In the genomic region with DNA sequence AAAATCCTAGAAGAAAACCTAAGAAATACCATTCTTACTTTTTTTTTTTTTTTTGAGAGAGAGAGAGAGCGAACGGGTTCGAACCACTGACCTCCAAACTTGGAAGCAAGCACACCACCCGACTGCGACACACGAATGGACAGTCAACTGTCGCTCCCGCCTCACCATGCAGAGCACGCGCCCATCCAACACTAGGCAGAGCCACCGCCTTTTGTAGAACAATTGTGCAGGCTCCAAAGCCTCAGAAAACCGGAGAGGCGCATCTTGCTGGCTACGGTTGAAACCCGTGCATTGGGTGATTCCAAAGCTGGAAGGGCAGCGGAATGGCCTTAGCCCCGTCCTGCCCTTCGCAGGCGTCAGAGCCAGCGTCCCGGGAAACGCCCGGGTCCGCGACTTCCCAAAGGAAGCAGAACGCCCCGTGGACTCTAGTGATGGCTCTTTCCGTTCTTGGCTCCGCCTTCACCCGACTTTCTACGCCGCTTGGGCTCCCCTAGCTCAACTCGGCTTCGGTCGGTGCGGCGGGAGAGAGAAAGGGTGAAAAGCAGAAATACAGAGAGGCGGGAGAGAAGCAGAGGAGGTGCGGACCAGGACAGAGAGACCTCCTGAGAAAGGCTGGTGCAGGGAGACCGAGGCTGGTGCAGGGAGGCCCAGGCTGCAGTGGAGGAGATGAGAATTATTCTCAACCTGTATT, we compare ENCODE assay signal across 8 cellular contexts.
DNase-seq lines count a peak whose midpoint lies in the region; ATAC-seq and TF ChIP-seq lines count a peak whose summit lies in the region.

No MANE protein-coding gene starts in this region.

- WGBS in iPS DF 6.9 (ENCODE audit: insufficient coverage, insufficient read length), result no CpG with 5 or more reads among the region's 40 CpGs

- peaks cover 46% of the 10 kb centered on the region for H3K27me3 ChIP-seq in iPS DF 6.9 (ENCODE audit: control insufficient read depth, insufficient read depth, low read length)
- H3K27me3 ChIP-seq in gastrocnemius medialis, result peaks cover 25 to 61% (median 54%) of the 10 kb centered on the region in 3 donors

- DNase-seq in activated T-cell treated with anti-CD3 and anti-CD28 coated beads, Interleukin-2, amount 50 U/mL, for 48 hours, result peak; percentile 39 to 52
- no peak for DNase-seq in iPS DF 6.9 (ENCODE audit: low read depth, low spot score)
- DNase-seq in gastrocnemius medialis, result no peak
- DNase-seq in H4 (ENCODE audit: low spot score), result no peak

- TF ChIP-seq CTCF in gastrocnemius medialis (IDR thresholded peaks at IDR 0.05 in 4 of 5, conservative IDR thresholded peaks at IDR 0.05 in 1 of 5), result no peak

- H3K4me3 ChIP-seq in iPS DF 6.9 (ENCODE audit: low read length), result peak overlapping the region; percentile 37; the same call in 1 of the 2 replicates
- peak overlapping the region in 3 of 4 donors; percentile 17 to 47 (median 29) for H3K4me3 ChIP-seq in gastrocnemius medialis

- H3K27ac ChIP-seq in iPS DF 6.9 (ENCODE audit: low read length) (no peak overlapping the region), gastrocnemius medialis (no peak overlapping the region)

- peak; percentile 33 for ATAC-seq in GM21423 (IDR thresholded peaks at IDR 0.05; ENCODE audit: unreplicated experiment)
- no peak for ATAC-seq in gastrocnemius medialis
- ATAC-seq in HG03039 (IDR thresholded peaks at IDR 0.05; ENCODE audit: unreplicated experiment), result no peak
- no peak for ATAC-seq in GM21825 (IDR thresholded peaks at IDR 0.05; ENCODE audit: unreplicated experiment)
- no peak for ATAC-seq in HG03469 (IDR thresholded peaks at IDR 0.05; ENCODE audit: unreplicated experiment)

- in situ Hi-C loops in gastrocnemius medialis (cut with MboI; ENCODE audit: low sequenced_read_pairs in 4 of 4), result no loop called here

- no peaks in the 10 kb centered on the region for H3K9me3 ChIP-seq in iPS DF 6.9 (ENCODE audit: control insufficient read depth, insufficient read depth, low read length)
- no peaks in the 10 kb centered on the region for H3K9me3 ChIP-seq in gastrocnemius medialis

- H3K36me3 ChIP-seq in iPS DF 6.9 (ENCODE audit: control insufficient read depth, insufficient read depth, low read length), result no peaks in the 10 kb centered on the region
- no peaks in the 10 kb centered on the region for H3K36me3 ChIP-seq in gastrocnemius medialis

- intact Hi-C loops in gastrocnemius medialis (cut with DNase I; ENCODE audit: low total_unique reads), result no loop called here

- no peak for TF ChIP-seq POLR2A in gastrocnemius medialis (IDR thresholded peaks at IDR 0.05)

- peaks cover 2% of the 10 kb centered on the region; the same call in 1 of the 2 replicates for H3K4me1 ChIP-seq in iPS DF 6.9 (ENCODE audit: control insufficient read depth, insufficient read depth, low read length)
- no peaks in the 10 kb centered on the region for H3K4me1 ChIP-seq in gastrocnemius medialis

Comparison
In these comparisons a context has a peak if more than half of its experiments do, and no peak if none do; other contexts are left out.
1. DNase-seq: peak in activated T-cell treated with anti-CD3 and anti-CD28 coated beads, Interleukin-2, amount 50 U/mL, for 48 hours (2 of 2); none in iPS DF 6.9 (single experiment), gastrocnemius medialis (0 of 2) and H4 (single experiment).